12 cellular contexts compared by ENCODE assay signal in the genomic region with DNA sequence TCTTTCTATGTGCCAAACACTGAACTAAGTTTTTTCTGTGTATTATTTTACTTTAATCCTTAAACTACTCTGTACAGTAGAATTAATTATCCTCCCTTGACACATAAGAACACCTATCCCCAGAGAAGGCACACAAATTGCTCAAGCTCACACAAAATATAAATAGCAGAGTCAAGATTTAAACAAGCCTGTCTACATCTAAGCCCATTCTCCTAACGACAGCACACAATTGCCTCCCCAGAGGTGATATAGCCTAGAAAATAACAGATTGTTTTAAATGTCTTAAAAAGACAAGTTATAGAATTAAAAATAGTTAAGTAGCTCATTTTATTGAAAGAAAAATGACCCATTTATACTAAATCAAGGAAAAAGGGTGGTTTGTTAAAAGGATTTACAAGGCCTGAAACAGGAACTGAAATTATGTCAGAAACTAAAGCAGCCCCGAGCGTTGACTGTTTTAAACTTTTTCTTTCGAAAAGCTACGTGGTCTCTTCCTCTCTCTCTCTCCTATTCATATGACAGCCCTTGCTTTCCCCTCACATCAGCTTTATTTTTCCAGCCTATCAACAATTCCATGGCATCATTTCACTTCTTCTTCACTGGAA.
DNase-seq lines count a peak whose midpoint lies in the region; ATAC-seq, FAIRE-seq and TF ChIP-seq lines count a peak whose summit lies in the region.
"Had no signal": no experiment of that assay in that cellular context is flagged by ENCODE, and none has a peak within 500 bp of the region (broad histone marks: within the 10 kb centered on the region; RNA-seq: fewer than 3 reads in every experiment).

No MANE protein-coding gene starts in this region.

- peak; percentile 11 for FAIRE-seq in D721Med (lab: Jason Lieb, UNC)
- FAIRE-seq in RCC 7860 (lab: Jason Lieb, UNC) = no peak

- DNase-seq in D721Med (ENCODE audit: insufficient read length, low spot score) (no peak), NAMALWA (ENCODE audit: low spot score) (peak; percentile 66), Ammon's horn (ENCODE audit: low spot score) (no peak), NCI-H1930 (lab: John Stamatoyannopoulos, UW) (no peak), RCC 7860 (ENCODE audit: low spot score) (no peak), SW480 (ENCODE audit: low spot score) (no peak)
- DNase-seq: activated gamma-delta T cell treated with Interleukin-2 at 50 U/mL for 16 hours, NCI-H1436 treated with DMSO at 0.1 percent for 48 hours, ovary, T-helper 2 cell had no signal

- ATAC-seq in GM19372 (IDR thresholded peaks at IDR 0.05; ENCODE audit: low read depth, unreplicated experiment) (peak; percentile 86), HG02943 (IDR thresholded peaks at IDR 0.05; ENCODE audit: low read depth, unreplicated experiment) (peak; percentile 91)

- no peak for TF ChIP-seq CTCF in D721Med (IDR thresholded peaks at IDR 0.05; ENCODE audit: insufficient read depth, missing control alignments)
